8 cellular contexts compared by ENCODE assay signal in the genomic region with DNA sequence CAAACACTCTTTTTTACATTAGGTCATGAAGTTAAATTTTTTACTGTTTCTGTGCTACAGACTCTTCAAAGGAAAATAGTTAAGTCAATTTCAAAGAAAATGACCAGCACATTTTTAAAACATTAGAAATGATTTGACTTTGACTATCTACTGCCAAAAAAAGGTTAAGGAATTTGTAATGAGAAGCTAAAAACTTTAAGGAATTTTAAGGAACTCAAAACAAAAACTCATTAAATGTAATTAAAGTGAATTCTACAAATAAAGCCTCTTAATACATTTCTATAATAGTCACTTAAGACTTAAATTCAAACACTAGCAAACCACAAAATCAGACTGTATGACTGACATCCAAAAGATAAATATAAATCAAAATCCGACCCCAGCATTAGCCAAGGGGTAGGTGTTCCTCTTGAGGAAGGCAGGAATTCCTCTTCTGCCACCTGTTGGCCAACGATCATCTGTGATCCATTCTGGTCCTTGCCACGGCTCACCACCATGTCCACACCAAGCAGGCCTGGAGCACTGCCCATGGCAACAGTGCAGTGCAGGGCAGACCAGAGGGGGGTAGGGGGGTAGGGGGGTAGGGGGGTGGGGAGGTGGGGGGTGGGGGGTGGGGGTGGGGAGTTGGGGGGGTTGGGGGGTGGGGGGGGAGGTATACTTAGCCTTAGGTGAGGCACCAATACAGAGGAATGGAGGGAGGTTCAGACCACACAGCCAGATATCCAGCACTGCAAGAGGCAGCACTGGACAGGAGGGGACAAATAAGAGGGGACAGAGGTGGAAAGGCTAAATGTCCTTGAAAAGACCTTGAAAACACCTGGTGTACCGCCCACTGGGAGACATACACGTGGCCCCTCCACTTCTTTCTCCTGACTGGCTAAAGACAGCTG. TPM values are rescaled to one million over a fixed set of nuclear protein-coding genes. Genes with fewer than 3 reads are reported as not detected.
A peak's percentile ranks its signal among the peaks of the same experiment; 100 is the strongest.
DNase-seq lines count a peak whose midpoint lies in the region; TF ChIP-seq lines count a peak whose summit lies in the region.

No MANE protein-coding gene starts in this region.

- DNase-seq in activated CD4-positive, CD25-positive, alpha-beta regulatory T cell treated with anti-CD3 and anti-CD28 coated beads, Interleukin-2, amount 50 U/mL, for 72 hours, result peak; percentile 34
- no peak for DNase-seq in activated CD4-positive, CD25-positive, alpha-beta regulatory T cell (lab: John Stamatoyannopoulos, UW)
- DNase-seq in NCI-H2227 treated with DMSO at 0.1 percent for 48 hours (lab: John Stamatoyannopoulos, UW) (peak; percentile 2), epithelial cell of proximal tubule (ENCODE audit: low read depth) (no peak), spleen (no peak), NCI-H1930 (lab: John Stamatoyannopoulos, UW) (no peak)
- DNase-seq in activated T-helper 1 cell treated with anti-CD3 and anti-CD28 coated beads, Interleukin-12 subunit alpha, Interleukin-12 subunit beta, Interleukin-2, Interleukin-4 antibody, amounts not matched to agents 30 ng/mL and 10 ng/mL and 1 ng/mL, durations not matched to agents 14 hours and 24 hours and 36 hours (ENCODE audit: low spot score), result no peak
- no peak for DNase-seq in activated CD4-positive, alpha-beta T cell treated with anti-CD3 and anti-CD28 coated beads for 4 hours

- peak; percentile 44 for TF ChIP-seq CTCF in epithelial cell of proximal tubule (conservative IDR thresholded peaks at IDR 0.05; ENCODE audit: low read depth, low read length)
- no peak for TF ChIP-seq CTCF in spleen (IDR thresholded peaks at IDR 0.05 in 8 of 11, conservative IDR thresholded peaks at IDR 0.05 in 3 of 11)

- no peaks in the 10 kb centered on the region for H3K27me3 Mint-ChIP-seq in activated T-helper 1 cell treated with anti-CD3 and anti-CD28 coated beads, Interleukin-12 subunit alpha, Interleukin-12 subunit beta, Interleukin-2, Interleukin-4 antibody, amounts not matched to agents 30 ng/mL and 10 ng/mL and 1 ng/mL, durations not matched to agents 14 hours and 24 hours and 36 hours (ENCODE audit: insufficient read depth)

- no peak for TF ChIP-seq POLR2A in spleen (IDR thresholded peaks at IDR 0.05)

- H3K27me3 ChIP-seq in spleen (replicated peaks in 1 of 7), result no peaks in the 10 kb centered on the region

- peak overlapping the region in 2 of 8 donors; percentile 88 to 89 for H3K27ac ChIP-seq in spleen

- no peak overlapping the region for H3K4me3 ChIP-seq in epithelial cell of proximal tubule (ENCODE audit: low read depth, low read length)
- H3K4me3 ChIP-seq in spleen, result peak overlapping the region in 5 of 8 donors; percentile 2 to 77 (median 53)

- H3K9me3 ChIP-seq in spleen, result no peaks in the 10 kb centered on the region

- no peak overlapping the region for H3K4me3 Mint-ChIP-seq in activated T-helper 1 cell treated with anti-CD3 and anti-CD28 coated beads, Interleukin-12 subunit alpha, Interleukin-12 subunit beta, Interleukin-2, Interleukin-4 antibody, amounts not matched to agents 30 ng/mL and 10 ng/mL and 1 ng/mL, durations not matched to agents 14 hours and 24 hours and 36 hours

- H3K36me3 ChIP-seq in spleen, result peaks cover 0 to 16% (median 0%) of the 10 kb centered on the region in 6 donors

- H3K27ac Mint-ChIP-seq in activated T-helper 1 cell treated with anti-CD3 and anti-CD28 coated beads, Interleukin-12 subunit alpha, Interleukin-12 subunit beta, Interleukin-2, Interleukin-4 antibody, amounts not matched to agents 30 ng/mL and 10 ng/mL and 1 ng/mL, durations not matched to agents 14 hours and 24 hours and 36 hours, result no peak overlapping the region

- WGBS in spleen, 5 donors, result 25 to 52% (median 44%) methylated on average over 1 to 5 of the region's 5 CpGs

- H3K36me3 Mint-ChIP-seq in activated T-helper 1 cell treated with anti-CD3 and anti-CD28 coated beads, Interleukin-12 subunit alpha, Interleukin-12 subunit beta, Interleukin-2, Interleukin-4 antibody, amounts not matched to agents 30 ng/mL and 10 ng/mL and 1 ng/mL, durations not matched to agents 14 hours and 24 hours and 36 hours (ENCODE audit: low read depth), result no peaks in the 10 kb centered on the region

- H3K4me1 Mint-ChIP-seq in activated T-helper 1 cell treated with anti-CD3 and anti-CD28 coated beads, Interleukin-12 subunit alpha, Interleukin-12 subunit beta, Interleukin-2, Interleukin-4 antibody, amounts not matched to agents 30 ng/mL and 10 ng/mL and 1 ng/mL, durations not matched to agents 14 hours and 24 hours and 36 hours (ENCODE audit: low read depth), result no peaks in the 10 kb centered on the region

- no peaks in the 10 kb centered on the region for H3K9me3 Mint-ChIP-seq in activated T-helper 1 cell treated with anti-CD3 and anti-CD28 coated beads, Interleukin-12 subunit alpha, Interleukin-12 subunit beta, Interleukin-2, Interleukin-4 antibody, amounts not matched to agents 30 ng/mL and 10 ng/mL and 1 ng/mL, durations not matched to agents 14 hours and 24 hours and 36 hours

- peaks cover 0 to 38% (median 5%) of the 10 kb centered on the region in 6 donors for H3K4me1 ChIP-seq in spleen

- intact Hi-C loops in spleen (cut with DNase I; ENCODE audit: low total_unique reads), result loop anchor here (10.0 kb wide), 2 partner anchors 494 to 704 kb away; no protein-coding TSS in a partner anchor
- intact Hi-C loops in activated T-helper 1 cell treated with anti-CD3 and anti-CD28 coated beads, Interleukin-12 subunit alpha, Interleukin-12 subunit beta, Interleukin-2, Interleukin-4 antibody, amounts not matched to agents 30 ng/mL and 10 ng/mL and 1 ng/mL, durations not matched to agents 14 hours and 24 hours and 36 hours (cut with micrococcal nuclease), result no loop called here

RNA-seq across cellular contexts. Expression of gene XIST, which starts 2.1 kb away (rescaled TPM):
- total RNA-seq in epithelial cell of proximal tubule (not detected in 2 replicates), spleen (100 to 1,000 TPM in 5 of 7 donors, under 1 TPM in 2; 0.93 to 432 (median 388) TPM)
- polyA plus RNA-seq in spleen, result 100 to 1,000 TPM in 1 of 3 donors, under 1 TPM in 2; 0.05 to 448 (median 0.10) TPM
- total RNA-seq in activated T-helper 1 cell treated with anti-CD3 and anti-CD28 coated beads, Interleukin-12 subunit alpha, Interleukin-12 subunit beta, Interleukin-2, Interleukin-4 antibody, amounts not matched to agents 30 ng/mL and 10 ng/mL and 1 ng/mL, durations not matched to agents 14 hours and 24 hours and 36 hours, result not detected in 2 replicates

Comparison
In these comparisons a context has a peak if more than half of its experiments do, and no peak if none do; other contexts are left out.
1. DNase-seq: peak in activated CD4-positive, CD25-positive, alpha-beta regulatory T cell treated with anti-CD3 and anti-CD28 coated beads, Interleukin-2, amount 50 U/mL, for 72 hours (single experiment) and NCI-H2227 treated with DMSO at 0.1 percent for 48 hours (single experiment); none in activated CD4-positive, CD25-positive, alpha-beta regulatory T cell (0 of 4), epithelial cell of proximal tubule (single experiment), spleen (single experiment), activated T-helper 1 cell treated with anti-CD3 and anti-CD28 coated beads, Interleukin-12 subunit alpha, Interleukin-12 subunit beta, Interleukin-2, Interleukin-4 antibody, amounts not matched to agents 30 ng/mL and 10 ng/mL and 1 ng/mL, durations not matched to agents 14 hours and 24 hours and 36 hours (single experiment), activated CD4-positive, alpha-beta T cell treated with anti-CD3 and anti-CD28 coated beads for 4 hours (0 of 2) and NCI-H1930 (0 of 2).